ENCODE assay signal across 8 cellular contexts in the genomic region with DNA sequence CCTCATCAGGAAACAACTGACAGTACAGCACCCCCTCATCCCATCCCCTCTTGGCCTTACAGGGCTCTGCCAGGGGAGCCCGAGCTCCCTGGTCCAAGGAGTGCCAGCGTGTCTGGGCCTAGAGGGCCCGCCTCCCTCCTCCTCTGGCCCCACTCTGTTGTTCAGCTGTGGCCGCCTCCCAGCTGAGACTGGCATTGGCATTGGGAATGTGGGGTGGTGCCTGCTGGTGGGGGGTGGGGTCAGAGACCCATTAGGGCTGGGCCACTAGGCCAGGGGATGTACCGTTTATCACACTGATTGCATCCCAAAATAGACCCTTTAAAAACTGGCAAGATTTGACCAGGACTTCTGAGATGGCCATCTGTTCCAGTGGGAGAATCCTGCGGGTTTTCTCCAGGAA. TPM values are rescaled to one million over a fixed set of nuclear protein-coding genes. Genes with fewer than 3 reads are reported as not detected.
DNase-seq lines count a peak whose midpoint lies in the region; ATAC-seq and TF ChIP-seq lines count a peak whose summit lies in the region.

No MANE protein-coding gene starts in this region.

- H3K4me1 ChIP-seq in right lobe of liver (peaks cover 0 to 16% (median 5%) of the 10 kb centered on the region in 4 donors), tibial nerve (peaks cover 0 to 47% (median 25%) of the 10 kb centered on the region in 4 donors)

- intact Hi-C loops in right lobe of liver (cut with DNase I): no loop called here

- TF ChIP-seq POLR2A in right lobe of liver (IDR thresholded peaks at IDR 0.05) (no peak), tibial nerve (IDR thresholded peaks at IDR 0.05) (no peak)

- H3K27me3 Mint-ChIP-seq in central memory CD8-positive, alpha-beta T cell: no peaks in the 10 kb centered on the region

- CTCF ChIA-PET in AG04449 (lab: Yijun Ruan, JAX): interaction anchor here (1.0 to 1.5 kb wide), 2 partner anchors 9 to 65 kb away, joined by 3 to 5 read pairs; no protein-coding TSS in a partner anchor

- WGBS in right lobe of liver (ENCODE audit: insufficient coverage, low coverage, low lambda C conversion rate, missing lambda C conversion rate): 37% methylated on average over 2 of the region's 6 CpGs
- WGBS in tibial nerve, 2 donors: 31 to 34% methylated on average over 6 of the region's 6 CpGs

- H3K4me3 ChIP-seq in AG04449 (ENCODE audit: low read depth, low read length): peak overlapping the region; percentile 75
- H3K4me3 ChIP-seq in LNCaP clone FGC (ENCODE audit: low read depth, low read length): peak overlapping the region; percentile 63
- H3K4me3 ChIP-seq in right lobe of liver: peak overlapping the region; percentile 87 to 90 (median 89)
- peak overlapping the region; percentile 54 to 97 (median 90) for H3K4me3 ChIP-seq in tibial nerve

- H3K27me3 ChIP-seq in right lobe of liver (no peaks in the 10 kb centered on the region), tibial nerve (no peaks in the 10 kb centered on the region)

- no peak for TF ChIP-seq EP300 in tibial nerve (IDR thresholded peaks at IDR 0.05)

- peaks cover 4% of the 10 kb centered on the region for H3K36me3 Mint-ChIP-seq in central memory CD8-positive, alpha-beta T cell (ENCODE audit: insufficient read depth)

- DNase-seq in AG04449 (ENCODE audit: low read depth, low spot score) (no peak), LNCaP clone FGC (ENCODE audit: low read depth) (no peak), right lobe of liver (peak in 1 of 3 donors; percentile 44), tibial nerve (ENCODE audit: low spot score in 2 of 2) (no peak), iPS-NIHi7 (ENCODE audit: extremely low spot score) (no peak), H4 (ENCODE audit: low spot score) (no peak)
- no peak for DNase-seq in central memory CD8-positive, alpha-beta T cell (ENCODE audit: low spot score in 2 of 2)

- H3K4me1 Mint-ChIP-seq in central memory CD8-positive, alpha-beta T cell: peaks cover 39% of the 10 kb centered on the region

- peak overlapping the region; percentile 90 for H3K4me3 Mint-ChIP-seq in central memory CD8-positive, alpha-beta T cell

- POLR2A ChIA-PET in AG04449 (lab: Yijun Ruan, JAX): no interaction called here

- no peaks in the 10 kb centered on the region for H3K9me3 Mint-ChIP-seq in central memory CD8-positive, alpha-beta T cell

- no peaks in the 10 kb centered on the region for H3K9me3 ChIP-seq in right lobe of liver
- H3K9me3 ChIP-seq in tibial nerve: no peaks in the 10 kb centered on the region

- H3K36me3 ChIP-seq in right lobe of liver (no peaks in the 10 kb centered on the region), tibial nerve (no peaks in the 10 kb centered on the region)

- H3K27ac ChIP-seq in right lobe of liver: no peak overlapping the region
- peak overlapping the region in 3 of 4 donors; percentile 76 to 94 (median 87) for H3K27ac ChIP-seq in tibial nerve

- TF ChIP-seq CTCF in AG04449 (IDR thresholded peaks at IDR 0.05; ENCODE audit: insufficient read depth, low read length, missing control alignments) (no peak), LNCaP clone FGC (IDR thresholded peaks at IDR 0.05; ENCODE audit: control insufficient read depth, extremely low read depth, insufficient read depth) (no peak), right lobe of liver (IDR thresholded peaks at IDR 0.05) (no peak), tibial nerve (IDR thresholded peaks at IDR 0.05) (no peak)

- peak overlapping the region; percentile 83 for H3K27ac Mint-ChIP-seq in central memory CD8-positive, alpha-beta T cell (ENCODE audit: low read depth)

- no peak for ATAC-seq in central memory CD8-positive, alpha-beta T cell (replicated peaks; ENCODE audit: extremely low read depth, poor library complexity, severe bottlenecking)
- ATAC-seq in right lobe of liver: peak in 3 of 4 donors; percentile 13 to 24 (median 17)
- no peak for ATAC-seq in HG03521 (IDR thresholded peaks at IDR 0.05; ENCODE audit: unreplicated experiment)

RNA-seq across cellular contexts. Expression of a gene that starts 1.4 kb away (rescaled TPM):
- total RNA-seq in right lobe of liver (10 to 100 TPM; 15.3 to 24.3 (median 16.7) TPM), tibial nerve (10 to 100 TPM; 10.9 to 28.5 (median 14.7) TPM)
- total RNA-seq in H4 (2014; rRNA removed; shearing (Covaris generic)): 9.5 and 12.5 TPM in 2 replicates

Comparison
In these comparisons a context has a peak if more than half of its experiments do, and no peak if none do; other contexts are left out.
1. ATAC-seq: peak in right lobe of liver (3 of 4); none in central memory CD8-positive, alpha-beta T cell (single experiment) and HG03521 (single experiment).
2. H3K27ac ChIP-seq: peak in tibial nerve (3 of 4); none in right lobe of liver (0 of 3).
3. Peak in every context shown above with its lines, with median percentiles within 50 percentile points of each other: H3K4me3 ChIP-seq.